In genomic region chr19:40453943-40454342, GRCh38 we compare ENCODE assay signal across 1 cellular context. TPM values are rescaled to one million over a fixed set of nuclear protein-coding genes. Genes with fewer than 3 reads are reported as not detected.
"Had no signal": no experiment of that assay in that cellular context is flagged by ENCODE, and none has a peak within 500 bp of the region (broad histone marks: within the 10 kb centered on the region; RNA-seq: fewer than 3 reads in every experiment).

No MANE protein-coding gene starts in this region.

RNA-seq across cellular contexts. Expression of gene SPTBN4, which starts 12.9 kb away (rescaled TPM):
- total RNA-seq: endothelial cell of umbilical vein had no signal
